In the genomic region with DNA sequence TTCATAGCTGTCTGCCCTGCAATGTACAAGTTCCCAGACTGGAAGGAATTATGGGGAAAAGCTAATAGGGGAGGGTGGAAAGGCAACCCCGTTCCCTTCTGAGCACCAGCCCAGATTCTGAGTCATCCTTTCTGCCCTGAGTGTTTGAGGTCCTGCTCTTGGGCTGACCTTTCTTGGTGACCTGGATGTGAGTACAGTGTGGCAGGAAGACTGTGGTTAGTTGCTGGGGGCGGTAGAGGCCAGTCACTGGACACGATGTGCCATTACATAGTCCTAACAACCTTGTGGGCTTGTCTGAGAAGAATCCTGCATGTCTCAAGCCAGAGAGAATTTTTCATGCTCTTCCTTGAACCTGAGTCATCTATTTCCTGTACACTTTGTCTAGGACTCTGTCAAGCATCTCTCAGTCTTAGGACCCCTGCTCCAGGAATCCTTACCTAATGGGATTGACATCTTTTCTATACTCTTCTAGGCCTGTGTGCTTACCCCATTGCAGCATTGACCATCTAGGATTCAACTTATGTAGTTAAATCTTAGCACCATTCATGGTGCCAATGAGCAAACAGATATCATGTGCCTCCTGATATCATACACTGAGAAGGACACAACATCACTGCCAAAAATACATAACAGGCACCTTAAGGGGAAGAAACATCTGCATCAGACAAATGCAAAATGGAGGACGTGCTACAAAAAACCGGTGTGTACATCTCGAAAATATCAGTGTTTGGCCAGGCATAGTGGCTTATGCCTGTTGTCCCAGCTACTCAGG, we compare ENCODE assay signal across 1 cellular context.
TF ChIP-seq lines count a peak whose summit lies in the region.

No MANE protein-coding gene starts in this region.

TF ChIP-seq in H1, 55 proteins besides CTCF, POLR2A, EP300 and RAD21:
- TF ChIP-seq RNF2 (IDR thresholded peaks at IDR 0.05; ENCODE audit: borderline replicate concordance, low read depth, low read length, missing control alignments, poor library complexity, severe bottlenecking), result no peak
- TF ChIP-seq HDAC2 (IDR thresholded peaks at IDR 0.05; ENCODE audit: borderline replicate concordance in 1 of 2, low read depth in 2 of 2, low read length in 2 of 2), result no peak
- TF ChIP-seq HDAC6 (IDR thresholded peaks at IDR 0.05; ENCODE audit: low read depth, low read length), result no peak
- no peak for TF ChIP-seq KDM5A (IDR thresholded peaks at IDR 0.05; ENCODE audit: low read length)
- no peak for TF ChIP-seq CEBPB (IDR thresholded peaks at IDR 0.05; ENCODE audit: low read depth, low read length)
- no peak for TF ChIP-seq MAFK (IDR thresholded peaks at IDR 0.05; ENCODE audit: low read depth, low read length)
- no peak for TF ChIP-seq POU5F1 (IDR thresholded peaks at IDR 0.05; ENCODE audit: low read depth, low read length)
- no peak for TF ChIP-seq NANOG (IDR thresholded peaks at IDR 0.05; ENCODE audit: insufficient read depth, low read depth, low read length, poor library complexity, severe bottlenecking)
- TF ChIP-seq, protein P1, sequence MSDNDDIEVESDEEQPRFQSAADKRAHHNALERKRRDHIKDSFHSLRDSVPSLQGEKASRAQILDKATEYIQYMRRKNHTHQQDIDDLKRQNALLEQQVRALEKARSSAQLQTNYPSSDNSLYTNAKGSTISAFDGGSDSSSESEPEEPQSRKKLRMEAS (IDR thresholded peaks at IDR 0.05), result no peak
- TF ChIP-seq ASH2L (IDR thresholded peaks at IDR 0.05; ENCODE audit: low read length), result no peak
- no peak for TF ChIP-seq EGR1 (IDR thresholded peaks at IDR 0.05; ENCODE audit: borderline replicate concordance, low read depth, low read length)
- TF ChIP-seq, protein P2, sequence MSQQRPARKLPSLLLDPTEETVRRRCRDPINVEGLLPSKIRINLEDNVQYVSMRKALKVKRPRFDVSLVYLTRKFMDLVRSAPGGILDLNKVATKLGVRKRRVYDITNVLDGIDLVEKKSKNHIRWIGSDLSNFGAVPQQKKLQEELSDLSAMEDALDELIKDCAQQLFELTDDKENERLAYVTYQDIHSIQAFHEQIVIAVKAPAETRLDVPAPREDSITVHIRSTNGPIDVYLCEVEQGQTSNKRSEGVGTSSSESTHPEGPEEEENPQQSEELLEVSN (IDR thresholded peaks at IDR 0.05), result no peak
- TF ChIP-seq, protein P3, sequence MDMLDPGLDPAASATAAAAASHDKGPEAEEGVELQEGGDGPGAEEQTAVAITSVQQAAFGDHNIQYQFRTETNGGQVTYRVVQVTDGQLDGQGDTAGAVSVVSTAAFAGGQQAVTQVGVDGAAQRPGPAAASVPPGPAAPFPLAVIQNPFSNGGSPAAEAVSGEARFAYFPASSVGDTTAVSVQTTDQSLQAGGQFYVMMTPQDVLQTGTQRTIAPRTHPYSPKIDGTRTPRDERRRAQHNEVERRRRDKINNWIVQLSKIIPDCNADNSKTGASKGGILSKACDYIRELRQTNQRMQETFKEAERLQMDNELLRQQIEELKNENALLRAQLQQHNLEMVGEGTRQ (IDR thresholded peaks at IDR 0.05; ENCODE audit: low read length), result no peak
